Comparison of ENCODE assay signal across 1 cellular context in genomic region chr2:40369619-40370397, GRCh38.
TF ChIP-seq lines count a peak whose summit lies in the region.

No MANE protein-coding gene starts in this region.

TF ChIP-seq in SK-N-SH, 30 proteins besides CTCF, POLR2A, EP300 and RAD21 (continued from another document):
- TF ChIP-seq MEF2A (IDR thresholded peaks at IDR 0.05; ENCODE audit: borderline replicate concordance, low read depth) (no peak), TAF1 (IDR thresholded peaks at IDR 0.05; ENCODE audit: borderline replicate concordance, low read depth, low read length) (no peak), FOSL2 (IDR thresholded peaks at IDR 0.05; ENCODE audit: borderline replicate concordance, low read depth) (peak; percentile 51; the same call in 1 of the 2 replicates)
